ENCODE assay signal across 9 cellular contexts in the genomic region with DNA sequence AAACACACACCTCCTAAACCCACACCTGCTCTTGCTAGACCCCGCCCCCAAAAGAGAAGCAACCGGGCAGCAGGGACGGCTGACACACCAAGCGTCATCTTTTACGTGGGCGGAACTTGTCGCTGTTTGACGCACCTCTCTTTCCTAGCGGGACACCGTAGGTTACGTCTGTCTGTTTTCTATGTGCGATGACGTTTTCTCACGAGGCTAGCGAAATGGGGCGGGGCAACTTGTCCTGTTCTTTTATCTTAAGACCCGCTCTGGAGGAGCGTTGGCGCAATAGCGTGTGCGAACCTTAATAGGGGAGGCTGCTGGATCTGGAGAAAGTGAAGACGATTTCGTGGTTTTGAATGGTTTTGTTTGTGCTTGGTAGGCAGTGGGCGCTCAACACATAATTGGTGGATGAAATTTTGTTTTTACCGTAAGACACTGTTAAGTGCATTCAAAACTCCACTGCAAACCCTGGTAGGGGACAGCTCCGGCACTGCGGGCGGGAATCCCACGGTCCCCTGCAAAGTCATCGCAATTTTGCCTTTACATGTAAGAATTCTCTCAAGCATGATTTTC. TPM values are rescaled to one million over a fixed set of nuclear protein-coding genes. Genes with fewer than 3 reads are reported as not detected.
A peak's percentile ranks its signal among the peaks of the same experiment; 100 is the strongest.
DNase-seq lines count a peak whose midpoint lies in the region; ATAC-seq, FAIRE-seq and TF ChIP-seq lines count a peak whose summit lies in the region.
"Had no signal": no experiment of that assay in that cellular context is flagged by ENCODE, and none has a peak within 500 bp of the region (broad histone marks: within the 10 kb centered on the region; RNA-seq: fewer than 3 reads in every experiment).

No MANE protein-coding gene starts in this region.

- FAIRE-seq in colon (lab: Jason Lieb, UNC): peak; percentile 97

- peak; percentile 55 for TF ChIP-seq POLR2A in GM19193 (IDR thresholded peaks at IDR 0.05; ENCODE audit: extremely low read depth, insufficient read depth, insufficient read length)

- ATAC-seq in HG03432 (IDR thresholded peaks at IDR 0.05; ENCODE audit: unreplicated experiment): peak; percentile 86

- peak; percentile 96 for DNase-seq in AML-193 (lab: John Stamatoyannopoulos, UW)
- peak; percentile 98 for DNase-seq in NCI-H460 (ENCODE audit: extremely low read depth, low read depth)
- peak; percentile 96 for DNase-seq in activated CD4-positive, alpha-beta T cell treated with anti-CD3 and anti-CD28 coated beads for 48 hours
- peak; percentile 99 for DNase-seq in kidney tubule cell (ENCODE audit: low spot score)
- peak; percentile 82 to 90 for DNase-seq in stimulated activated CD4-positive, alpha-beta T cell treated with anti-CD3 and anti-CD28 coated beads, Interleukin-1b, Interleukin-23, amount 100 ng/mL, for 1 hour (ENCODE audit: low read depth in 2 of 2)

RNA-seq across cellular contexts. Expression of a gene that starts 0.5 kb away (rescaled TPM):
- total RNA-seq in NCI-H460 (2014; rRNA removed; shearing (Covaris generic)): 30.1 and 38.3 TPM in 2 replicates
- polyA plus RNA-seq in NCI-H460 (2014; cell fraction: nucleus; rRNA removed): 25.4 and 43.5 TPM in 2 replicates

RNA-seq across cellular contexts. Expression of a gene that starts 44.2 kb away (rescaled TPM):
- total RNA-seq in NCI-H460 (2014; rRNA removed; shearing (Covaris generic)): 0.15 and 0.26 TPM in 2 replicates
- 0.04 and 0.15 TPM in 2 replicates for polyA plus RNA-seq in NCI-H460 (2014; cell fraction: nucleus; rRNA removed)

RNA-seq across cellular contexts. Expression of a gene that starts 49.7 kb away (rescaled TPM):
- not detected in 2 replicates for total RNA-seq in NCI-H460 (2014; rRNA removed; shearing (Covaris generic))
- polyA plus RNA-seq in NCI-H460 (2014; cell fraction: nucleus; rRNA removed): not detected in 2 replicates
- total RNA-seq: T-helper 1 cell treated with Interleukin-12 subunit alpha and Interleukin-12 subunit beta and Interleukin-4 antibody, amounts not matched to agents 30 ng/mL and 1 ng/mL, for 36 hours had no signal

Comparison
In these comparisons a context has a peak if more than half of its experiments do, and no peak if none do; other contexts are left out.
1. Peak in every context shown above with its lines: DNase-seq and ATAC-seq.